ENCODE assay signal across 19 cellular contexts in the genomic region with DNA sequence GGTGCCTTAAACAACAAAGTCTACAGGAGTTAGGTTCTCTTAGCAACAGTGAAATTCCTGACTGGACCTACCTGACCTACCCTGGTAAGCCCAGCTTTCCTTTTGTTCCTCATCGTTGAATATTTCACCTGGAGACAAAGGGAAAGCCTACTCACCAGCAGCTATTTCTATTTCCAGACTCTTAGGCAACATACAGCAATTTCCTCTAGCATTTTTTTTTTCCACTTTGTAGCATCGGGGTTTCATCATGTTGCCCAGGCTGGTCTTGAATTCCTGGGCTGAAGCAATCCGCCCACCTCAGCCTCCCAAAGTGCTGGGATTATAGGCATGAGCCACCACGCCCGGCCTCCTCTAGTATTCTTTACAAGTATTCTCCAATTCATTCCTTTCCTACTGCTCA. TPM values are rescaled to one million over a fixed set of nuclear protein-coding genes. Genes with fewer than 3 reads are reported as not detected.
DNase-seq lines count a peak whose midpoint lies in the region; ATAC-seq, FAIRE-seq and TF ChIP-seq lines count a peak whose summit lies in the region.
"Had no signal": no experiment of that assay in that cellular context is flagged by ENCODE, and none has a peak within 500 bp of the region (broad histone marks: within the 10 kb centered on the region; RNA-seq: fewer than 3 reads in every experiment).

No MANE protein-coding gene starts in this region.

- FAIRE-seq in GM19239 (lab: Jason Lieb, UNC): peak; percentile 88
- FAIRE-seq in small intestine (lab: Jason Lieb, UNC): no peak
- FAIRE-seq: G401.6, H1 had no signal

- H3K27ac Mint-ChIP-seq in activated CD8-positive, alpha-beta T cell treated with anti-CD3 and anti-CD28 coated beads for 36 hours: no peak overlapping the region
- H3K27ac Mint-ChIP-seq: CD8-positive, alpha-beta memory T cell had no signal

- CTCF ChIA-PET in activated CD8-positive, alpha-beta T cell treated with anti-CD3 and anti-CD28 coated beads for 36 hours (lab: Charles Lee): no interaction called here

- H3K4me3 ChIP-seq in RWPE2 (ENCODE audit: severe bottlenecking) (no peak overlapping the region), small intestine (ENCODE audit: low read depth in 1 of 2, low read length in 2 of 2) (no peak overlapping the region)
- H3K4me3 ChIP-seq: psoas muscle had no signal

- POLR2A ChIA-PET in activated CD8-positive, alpha-beta T cell treated with anti-CD3 and anti-CD28 coated beads for 36 hours (lab: Charles Lee): no interaction called here

- H3K9me3 Mint-ChIP-seq in activated CD8-positive, alpha-beta T cell treated with anti-CD3 and anti-CD28 coated beads for 36 hours: no peaks in the 10 kb centered on the region
- H3K9me3 Mint-ChIP-seq: CD8-positive, alpha-beta memory T cell had no signal

- no peak overlapping the region for H3K4me3 Mint-ChIP-seq in activated CD8-positive, alpha-beta T cell treated with anti-CD3 and anti-CD28 coated beads for 36 hours
- H3K4me3 Mint-ChIP-seq: CD8-positive, alpha-beta memory T cell had no signal

- H3K27me3 Mint-ChIP-seq in activated CD8-positive, alpha-beta T cell treated with anti-CD3 and anti-CD28 coated beads for 36 hours: no peaks in the 10 kb centered on the region

- ATAC-seq in RWPE2 (ENCODE audit: low read depth) (peak; percentile 86), HG03354 (IDR thresholded peaks at IDR 0.05; ENCODE audit: poor library complexity, severe bottlenecking, unreplicated experiment) (no peak), GM21515 (IDR thresholded peaks at IDR 0.05; ENCODE audit: unreplicated experiment) (no peak)
- no peak for ATAC-seq in activated CD8-positive, alpha-beta T cell treated with anti-CD3 and anti-CD28 coated beads for 36 hours
- ATAC-seq: PC-3, psoas muscle had no signal

- no peak for DNase-seq in GM19239 (ENCODE audit: insufficient read length, low spot score)
- peak; percentile 38 for DNase-seq in RWPE2 (ENCODE audit: low spot score)
- peak; percentile 55 for DNase-seq in fibroblast of peridontal ligament (ENCODE audit: extremely low read depth)
- peak; percentile 37 for DNase-seq in small intestine
- DNase-seq in activated CD8-positive, alpha-beta T cell treated with anti-CD3 and anti-CD28 coated beads for 36 hours: no peak
- DNase-seq: activated effector memory CD4-positive, alpha-beta T cell treated with Interleukin-2 at 50 U/mL for 16 hours; CD8-positive, alpha-beta memory T cell; NCI-H146; NCI-H510A; PC-3; psoas muscle; stimulated activated CD4-positive, alpha-beta T cell treated with anti-CD3 and anti-CD28 coated beads, Interleukin-1b, Interleukin-23, amount 100 ng/mL, for 48 hours; stimulated activated CD8-positive, alpha-beta memory T cell treated with anti-CD3 and anti-CD28 coated beads, Interleukin-4, amount 100 ng/mL, for 48 hours had no signal

- H3K4me1 ChIP-seq in RWPE2 (ENCODE audit: insufficient read depth, poor library complexity, severe bottlenecking) (peaks cover 5% of the 10 kb centered on the region), small intestine (ENCODE audit: control insufficient read depth in 2 of 2, insufficient read depth in 1 of 2, low read depth in 1 of 2, low read length in 1 of 2) (no peaks in the 10 kb centered on the region)
- H3K4me1 ChIP-seq: psoas muscle had no signal

- intact Hi-C loops in activated CD8-positive, alpha-beta T cell treated with anti-CD3 and anti-CD28 coated beads for 36 hours (cut with micrococcal nuclease): no loop called here

- peak overlapping the region; percentile 49 for H3K27ac ChIP-seq in RWPE2 (ENCODE audit: poor library complexity, severe bottlenecking)
- H3K27ac ChIP-seq in small intestine (ENCODE audit: low read depth in 1 of 2, low read length in 1 of 2): peak overlapping the region in 1 of 2 donors; percentile 2
- H3K27ac ChIP-seq: psoas muscle had no signal

- no peaks in the 10 kb centered on the region for H3K4me1 Mint-ChIP-seq in activated CD8-positive, alpha-beta T cell treated with anti-CD3 and anti-CD28 coated beads for 36 hours (ENCODE audit: low read depth)
- H3K4me1 Mint-ChIP-seq: CD8-positive, alpha-beta memory T cell had no signal

- H3K36me3 ChIP-seq in RWPE2 (ENCODE audit: low read depth) (no peaks in the 10 kb centered on the region), small intestine (ENCODE audit: control insufficient read depth in 2 of 2, insufficient read depth in 2 of 2, low read length in 2 of 2) (no peaks in the 10 kb centered on the region)

- 64 to 79% (median 75%) methylated on average over 5 of the region's 5 CpGs for WGBS in small intestine, 3 donors

- TF ChIP-seq CTCF in RWPE2 (IDR thresholded peaks at IDR 0.05; ENCODE audit: poor library complexity, severe bottlenecking): no peak
- no peak for TF ChIP-seq CTCF in activated CD8-positive, alpha-beta T cell treated with anti-CD3 and anti-CD28 coated beads for 36 hours (IDR thresholded peaks at IDR 0.05)

- H3K9me3 ChIP-seq in RWPE2 (ENCODE audit: severe bottlenecking): no peaks in the 10 kb centered on the region
- no peaks in the 10 kb centered on the region for H3K9me3 ChIP-seq in small intestine (ENCODE audit: control insufficient read depth, low read depth)
- H3K9me3 ChIP-seq: psoas muscle had no signal

- H3K27me3 ChIP-seq in RWPE2 (ENCODE audit: insufficient read depth, poor library complexity, severe bottlenecking): no peaks in the 10 kb centered on the region
- no peaks in the 10 kb centered on the region for H3K27me3 ChIP-seq in small intestine (ENCODE audit: control insufficient read depth in 2 of 2, insufficient read depth in 2 of 2, low read length in 2 of 2)

- H3K36me3 Mint-ChIP-seq in activated CD8-positive, alpha-beta T cell treated with anti-CD3 and anti-CD28 coated beads for 36 hours (ENCODE audit: low read depth): no peaks in the 10 kb centered on the region

RNA-seq across cellular contexts. Expression of a gene that starts 6.8 kb away (rescaled TPM):
- 100 to 1,000 TPM in 1 of 3 donors, 10 to 100 TPM in 2; 28.9 to 295 (median 34.9) TPM for polyA plus RNA-seq in small intestine
- total RNA-seq in activated CD8-positive, alpha-beta T cell treated with anti-CD3 and anti-CD28 coated beads for 36 hours: not detected
- total RNA-seq: CD8-positive, alpha-beta memory T cell; glomerular endothelial cell; H1; kidney epithelial cell; PC-3; psoas muscle had no signal
- polyA plus RNA-seq: CD8-positive, alpha-beta memory T cell; H1 had no signal

Comparison
In these comparisons a context has a peak if more than half of its experiments do, and no peak if none do; other contexts are left out.
1. DNase-seq: peak in RWPE2 (single experiment), fibroblast of peridontal ligament (single experiment) and small intestine (single experiment); none in GM19239 (single experiment) and activated CD8-positive, alpha-beta T cell treated with anti-CD3 and anti-CD28 coated beads for 36 hours (single experiment).